ENCODE assay signal across 8 cellular contexts in genomic region chrX:54494970-54495813, GRCh38. TPM values are rescaled to one million over a fixed set of nuclear protein-coding genes. Genes with fewer than 3 reads are reported as not detected.
DNase-seq lines count a peak whose midpoint lies in the region; TF ChIP-seq lines count a peak whose summit lies in the region.

No MANE protein-coding gene starts in this region.

- H3K9me3 Mint-ChIP-seq in CD14-positive monocyte, result peaks cover 0 to 8% (median 3%) of the 10 kb centered on the region in 7 donors

- in situ Hi-C loops in KBM-7 (cut with MboI; ENCODE audit: low pct_unique_long_range_greater_than_20kb, low sequenced_read_pairs), result no loop called here

- TF ChIP-seq CTCF in CD14-positive monocyte (IDR thresholded peaks at IDR 0.05) (no peak), lower leg skin (IDR thresholded peaks at IDR 0.05) (no peak), tibial nerve (IDR thresholded peaks at IDR 0.05) (no peak)

- H3K36me3 ChIP-seq in tibial nerve, result no peaks in the 10 kb centered on the region

- peaks cover 0 to 28% (median 0%) of the 10 kb centered on the region in 4 donors for H3K4me1 ChIP-seq in tibial nerve

- H3K27me3 ChIP-seq in tibial nerve, result peaks cover 0 to 2% of the 10 kb centered on the region in 2 donors

- no peaks in the 10 kb centered on the region for H3K9me3 ChIP-seq in tibial nerve

- no peak for TF ChIP-seq EP300 in tibial nerve (IDR thresholded peaks at IDR 0.05)

- peaks cover 32 to 53% (median 40%) of the 10 kb centered on the region in 3 donors for H3K27me3 Mint-ChIP-seq in CD14-positive monocyte (ENCODE audit: low read depth in 3 of 3)

- peaks cover 0 to 2% of the 10 kb centered on the region in 2 donors for H3K36me3 Mint-ChIP-seq in CD14-positive monocyte

- 0 to 29% methylated on average over 12 to 65 of the region's 87 CpGs for WGBS in lower leg skin, 2 donors
- 7 to 54% methylated on average over 5 to 70 of the region's 87 CpGs for WGBS in tibial nerve, 2 donors

- DNase-seq in CD14-positive monocyte (ENCODE audit: low spot score) (no peak), KBM-7 (peak; percentile 41), cerebellum (ENCODE audit: low spot score) (peak; percentile 21), lower leg skin (ENCODE audit: low spot score in 2 of 2) (peak in 1 of 2 donors; percentile 15), tibial nerve (ENCODE audit: low spot score in 2 of 2) (no peak), NCI-H2196 (lab: John Stamatoyannopoulos, UW; ENCODE audit: unreplicated experiment) (no peak), NCI-H1436 treated with DMSO at 0.1 percent for 48 hours (lab: John Stamatoyannopoulos, UW) (no peak)
- DNase-seq in stimulated activated CD4-positive, alpha-beta T cell treated with anti-CD3 and anti-CD28 coated beads, Interleukin-12 subunit alpha, Interleukin-12 subunit beta, amount 100 ng/mL, for 4 hours, result no peak

- H3K4me3 Mint-ChIP-seq in CD14-positive monocyte, result peak overlapping the region; percentile 69 to 83

- H3K27ac Mint-ChIP-seq in CD14-positive monocyte, result no peak overlapping the region

- H3K27ac ChIP-seq in tibial nerve, result peak overlapping the region; percentile 44 to 87 (median 68)

- intact Hi-C loops in CD14-positive monocyte (cut with micrococcal nuclease) (no loop called here), lower leg skin (cut with DNase I; ENCODE audit: low total_unique reads) (no loop called here)

- TF ChIP-seq POLR2A in lower leg skin (IDR thresholded peaks at IDR 0.05) (no peak), tibial nerve (IDR thresholded peaks at IDR 0.05) (no peak)

- peak overlapping the region; percentile 47 for H3K4me3 ChIP-seq in lower leg skin (ENCODE audit: low read depth, poor library complexity, severe bottlenecking)
- peak overlapping the region; percentile 42 to 70 (median 49) for H3K4me3 ChIP-seq in tibial nerve

- H3K4me1 Mint-ChIP-seq in CD14-positive monocyte, result peaks cover 5% of the 10 kb centered on the region

RNA-seq across cellular contexts. Expression of gene FGD1, which starts 0.8 kb away (rescaled TPM):
- under 1 TPM; 0.05 to 0.18 TPM for polyA plus RNA-seq in CD14-positive monocyte
- total RNA-seq in cerebellum (10.3 TPM), lower leg skin (1 to 10 TPM; 5.3 to 7.1 (median 6.7) TPM), tibial nerve (1 to 10 TPM; 4.2 to 9.3 (median 5.4) TPM)

RNA-seq across cellular contexts. Expression of gene GNL3L, which starts 34.8 kb away (rescaled TPM):
- polyA plus RNA-seq in CD14-positive monocyte, result 10 to 100 TPM; 11.8 to 20.7 TPM
- total RNA-seq in cerebellum (20.8 TPM), lower leg skin (10 to 100 TPM; 22.6 to 32.1 (median 28.0) TPM), tibial nerve (10 to 100 TPM; 23.2 to 45.9 (median 27.1) TPM)

RNA-seq across cellular contexts. Expression of gene TSR2, which starts 55.0 kb away (rescaled TPM):
- polyA plus RNA-seq in CD14-positive monocyte, result 10 to 100 TPM; 13.0 to 18.0 TPM
- total RNA-seq in cerebellum (7.2 TPM), lower leg skin (10 to 100 TPM; 20.2 to 26.8 (median 23.0) TPM), tibial nerve (10 to 100 TPM; 24.0 to 40.8 (median 27.2) TPM)

Comparison
In these comparisons a context has a peak if more than half of its experiments do, and no peak if none do; other contexts are left out.
1. DNase-seq: peak in KBM-7 (single experiment) and cerebellum (single experiment); none in CD14-positive monocyte (single experiment), tibial nerve (0 of 2), stimulated activated CD4-positive, alpha-beta T cell treated with anti-CD3 and anti-CD28 coated beads, Interleukin-12 subunit alpha, Interleukin-12 subunit beta, amount 100 ng/mL, for 4 hours (single experiment), NCI-H2196 (single experiment) and NCI-H1436 treated with DMSO at 0.1 percent for 48 hours (single experiment).